ENCODE assay signal across 8 cellular contexts in genomic region chr21:44817914-44818635, GRCh38. TPM values are rescaled to one million over a fixed set of nuclear protein-coding genes. Genes with fewer than 3 reads are reported as not detected.
DNase-seq lines count a peak whose midpoint lies in the region; ATAC-seq and TF ChIP-seq lines count a peak whose summit lies in the region.

TSS of gene SUMO3 (minus strand) at chr21:44818062. CDS start at chr21:44817968, 94 bp downstream.

- WGBS in tibial nerve, 2 donors, result 1 to 2% methylated on average over 23 to 64 of the region's 108 CpGs

- intact Hi-C loops in cardiac septum (cut with DNase I), result loop anchor here (2.0 to 10.0 kb wide), 2 partner anchors 53 to 117 kb away; no protein-coding TSS in a partner anchor

- peaks cover 9% of the 10 kb centered on the region; the same call in 1 of the 2 replicates for H4K20me1 ChIP-seq in KMS-11 (ENCODE audit: insufficient read depth)

- CTCF ChIA-PET in T-cell (lab: Charles Lee), result interaction anchor here in 1 of 2 donors (1.0 kb wide), 2 partner anchors 16 to 18 kb away, joined by 3 to 5 read pairs; partner anchors contain the start of gene UBE2G2

- H3K9ac ChIP-seq in KMS-11, result peak within 1 kb of the TSS; percentile 87

- peaks cover 16 to 17% (median 16%) of the 10 kb centered on the region in 3 donors for H3K4me1 Mint-ChIP-seq in T-cell
- H3K4me1 Mint-ChIP-seq in activated naive CD8-positive, alpha-beta T cell treated with anti-CD3 and anti-CD28 coated beads, Interleukin-2, amount 50 U/mL, for 24 hours, result peaks cover 15% of the 10 kb centered on the region

- POLR2A ChIA-PET in T-cell (lab: Charles Lee), result interaction anchor here in 1 of 2 donors (0.7 to 1.0 kb wide), 2 partner anchors 17 to 1229 kb away, joined by 3 to 4 read pairs; partner anchors contain the start of gene UBE2G2

- peak; percentile 92 to 97 for TF ChIP-seq POLR2A in tibial nerve (IDR thresholded peaks at IDR 0.05)

- H3K27me3 Mint-ChIP-seq in T-cell, result no peaks in the 10 kb centered on the region
- H3K27me3 Mint-ChIP-seq in activated naive CD8-positive, alpha-beta T cell treated with anti-CD3 and anti-CD28 coated beads, Interleukin-2, amount 50 U/mL, for 24 hours, result peaks cover 2% of the 10 kb centered on the region

- H3K36me3 ChIP-seq in KMS-11 (ENCODE audit: insufficient read depth) (no peaks in the 10 kb centered on the region), tibial nerve (peaks cover 0 to 10% (median 0%) of the 10 kb centered on the region in 3 donors)

- peak within 1 kb of the TSS; percentile 81 for H2AFZ ChIP-seq in KMS-11 (ENCODE audit: low read depth)

- H3K4me3 ChIP-seq in KMS-11 (IDR thresholded peaks at IDR 0.05; ENCODE audit: insufficient read depth, low read depth, low read length) (no peak within 1 kb of the TSS), tibial nerve (peak within 1 kb of the TSS; percentile 64 to 97 (median 85))

- TF ChIP-seq EP300 in tibial nerve (IDR thresholded peaks at IDR 0.05), result peak in 1 of 2 donors; percentile 62

- H3K4me3 Mint-ChIP-seq in T-cell, result peak within 1 kb of the TSS; percentile 66 to 76 (median 69)
- peak within 1 kb of the TSS; percentile 71 for H3K4me3 Mint-ChIP-seq in activated naive CD8-positive, alpha-beta T cell treated with anti-CD3 and anti-CD28 coated beads, Interleukin-2, amount 50 U/mL, for 24 hours

- H3K36me3 Mint-ChIP-seq in T-cell, result no peaks in the 10 kb centered on the region
- peaks cover 2% of the 10 kb centered on the region for H3K36me3 Mint-ChIP-seq in activated naive CD8-positive, alpha-beta T cell treated with anti-CD3 and anti-CD28 coated beads, Interleukin-2, amount 50 U/mL, for 24 hours (ENCODE audit: low read depth)

- peak within 1 kb of the TSS; percentile 95 for H3K4me2 ChIP-seq in KMS-11

- TF ChIP-seq CTCF in KMS-11 (conservative IDR thresholded peaks at IDR 0.05; ENCODE audit: low read depth, low read length) (no peak), tibial nerve (IDR thresholded peaks at IDR 0.05) (peak in 2 of 5 experiments; percentile 35 to 40)

- peak within 1 kb of the TSS; percentile 62 for H3K27ac ChIP-seq in KMS-11
- peak within 1 kb of the TSS; percentile 92 to 99 (median 96) for H3K27ac ChIP-seq in tibial nerve

- peak within 1 kb of the TSS in 1 of 2 donors; percentile 79 for H3K27ac Mint-ChIP-seq in T-cell
- no peak within 1 kb of the TSS for H3K27ac Mint-ChIP-seq in activated naive CD8-positive, alpha-beta T cell treated with anti-CD3 and anti-CD28 coated beads, Interleukin-2, amount 50 U/mL, for 24 hours

- H3K4me1 ChIP-seq in KMS-11 (ENCODE audit: low read depth, poor library complexity, severe bottlenecking) (no peaks in the 10 kb centered on the region), tibial nerve (peaks cover 0 to 48% (median 15%) of the 10 kb centered on the region in 4 donors)

- peaks cover 0 to 41% (median 5%) of the 10 kb centered on the region in 4 donors for H3K9me3 ChIP-seq in tibial nerve

- H3K79me2 ChIP-seq in KMS-11 (ENCODE audit: insufficient read depth, low read depth), result peaks cover 43% of the 10 kb centered on the region

- H3K9me3 Mint-ChIP-seq in T-cell, result peaks cover 0 to 14% (median 5%) of the 10 kb centered on the region in 3 donors
- H3K9me3 Mint-ChIP-seq in activated naive CD8-positive, alpha-beta T cell treated with anti-CD3 and anti-CD28 coated beads, Interleukin-2, amount 50 U/mL, for 24 hours, result peaks cover 9% of the 10 kb centered on the region

- H3K27me3 ChIP-seq in KMS-11 (ENCODE audit: insufficient read depth, low read depth), result peaks cover 13% of the 10 kb centered on the region; the same call in 1 of the 2 replicates
- H3K27me3 ChIP-seq in tibial nerve, result no peaks in the 10 kb centered on the region

- ATAC-seq in GM21576 (IDR thresholded peaks at IDR 0.05; ENCODE audit: unreplicated experiment) (peak; percentile 44), T-cell (replicated peaks in 1 of 4) (peak; percentile 69 to 79 (median 74))
- ATAC-seq in activated naive CD8-positive, alpha-beta T cell treated with anti-CD3 and anti-CD28 coated beads, Interleukin-2, amount 50 U/mL, for 24 hours, result peak; percentile 77

- DNase-seq in ELR (ENCODE audit: low read depth) (peak; percentile 83), T-cell (peak; percentile 69 to 90 (median 82)), cardiac septum (ENCODE audit: low spot score) (peak; percentile 91), pons (ENCODE audit: low spot score) (peak; percentile 64), tibial nerve (ENCODE audit: low spot score in 2 of 2) (peak; percentile 60 to 74)
- peak; percentile 88 for DNase-seq in activated naive CD8-positive, alpha-beta T cell treated with anti-CD3 and anti-CD28 coated beads, Interleukin-2, amount 50 U/mL, for 24 hours

RNA-seq across cellular contexts. Expression of gene SUMO3, which starts in this region (rescaled TPM):
- 10 to 100 TPM; 49.1 to 77.1 (median 53.7) TPM for total RNA-seq in T-cell
- 66.0 TPM for total RNA-seq in cardiac septum
- total RNA-seq in tibial nerve, result 10 to 100 TPM; 59.9 to 70.8 (median 62.1) TPM
